ENCODE assay signal across 21 cellular contexts in genomic region chr4:52263612-52264011, GRCh38.
DNase-seq lines count a peak whose midpoint lies in the region; TF ChIP-seq lines count a peak whose summit lies in the region.
"Had no signal": no experiment of that assay in that cellular context is flagged by ENCODE, and none has a peak within 500 bp of the region (broad histone marks: within the 10 kb centered on the region; RNA-seq: fewer than 3 reads in every experiment).

No MANE protein-coding gene starts in this region.

- no peak overlapping the region for H2BK120ac ChIP-seq in neuronal stem cell (ENCODE audit: low read depth, low read length)

- no peak overlapping the region for H2BK15ac ChIP-seq in neuronal stem cell (ENCODE audit: low read length)

- intact Hi-C loops in vagina (cut with DNase I) = no loop called here

- no peak overlapping the region for H3K4me2 ChIP-seq in neuronal stem cell (ENCODE audit: insufficient read depth, low read length, poor library complexity, severe bottlenecking)

- peak; percentile 15 for DNase-seq in NCI-H345 (lab: John Stamatoyannopoulos, UW)
- DNase-seq in NCI-H345 treated with DMSO at 0.1 percent for 48 hours (lab: John Stamatoyannopoulos, UW; ENCODE audit: unreplicated experiment) = no peak
- peak; percentile 2 for DNase-seq in NCI-H2171 (lab: John Stamatoyannopoulos, UW)
- peak; percentile 28 for DNase-seq in epidermal melanocyte (ENCODE audit: insufficient read length, low spot score)
- DNase-seq in stromal cell of bone marrow (ENCODE audit: low read depth) = peak; percentile 14
- no peak for DNase-seq in stimulated activated CD8-positive, alpha-beta memory T cell treated with anti-CD3 and anti-CD28 coated beads, Interleukin-4, amount 100 ng/mL, for 48 hours
- no peak for DNase-seq in neuronal stem cell (ENCODE audit: low spot score)
- no peak for DNase-seq in vagina (ENCODE audit: extremely low spot score in 2 of 2)
- DNase-seq: 8988T; activated CD4-positive, alpha-beta T cell treated with anti-CD3 and anti-CD28 coated beads for 36 hours; activated CD8-positive, alpha-beta memory T cell treated with anti-CD3 and anti-CD28 coated beads, Interleukin-2, amount 50 U/mL, for 4 hours; activated gamma-delta T cell; CD4-positive, CD25-positive, alpha-beta regulatory T cell; immature natural killer cell; natural killer cell; NCI-H1930; NCI-H526 treated with DMSO at 0.1 percent for 48 hours; stimulated activated naive B cell treated with anti-CD40 and anti-IgM and Interleukin-4, amounts not matched to agents 10 μg/mL and 1 μg/mL and 100 μg/mL, for 72 hours; upper lobe of left lung had no signal

- H3K9ac ChIP-seq in neuronal stem cell (ENCODE audit: low read depth, low read length, poor library complexity) = no peak overlapping the region

- H3K36me3 ChIP-seq in neuronal stem cell (replicated peaks in 1 of 2; ENCODE audit: control insufficient read depth in 2 of 2, insufficient read depth in 2 of 2, low read length in 2 of 2) = no peaks in the 10 kb centered on the region
- H3K36me3 ChIP-seq in vagina = no peaks in the 10 kb centered on the region
- H3K36me3 ChIP-seq: prostate gland, upper lobe of left lung had no signal

- H3K4ac ChIP-seq in neuronal stem cell (ENCODE audit: low read length) = no peak overlapping the region

- H2AK5ac ChIP-seq in neuronal stem cell (ENCODE audit: low read depth, low read length) = no peak overlapping the region

- H3K27ac ChIP-seq in neuronal stem cell (replicated peaks; ENCODE audit: low read length) (no peak overlapping the region), vagina (no peak overlapping the region)
- H3K27ac ChIP-seq: prostate gland, SK-N-MC, upper lobe of left lung had no signal

- H3K27me3 ChIP-seq in neuronal stem cell (ENCODE audit: control insufficient read depth in 3 of 3, insufficient read depth in 3 of 3, low read depth in 1 of 3, low read length in 3 of 3) (no peaks in the 10 kb centered on the region), vagina (no peaks in the 10 kb centered on the region)
- H3K27me3 ChIP-seq: upper lobe of left lung had no signal

- no peak overlapping the region for H3K18ac ChIP-seq in neuronal stem cell (ENCODE audit: low read length)

- H3K4me3 ChIP-seq in neuronal stem cell (ENCODE audit: low read length in 2 of 2) = no peak overlapping the region
- no peak overlapping the region for H3K4me3 ChIP-seq in vagina
- H3K4me3 ChIP-seq: prostate gland, SK-N-MC, upper lobe of left lung had no signal

- H2AFZ ChIP-seq in neuronal stem cell (ENCODE audit: low read length) = no peak overlapping the region

- no peak overlapping the region for H4K8ac ChIP-seq in neuronal stem cell (ENCODE audit: low read depth, low read length)

- no peak for TF ChIP-seq POLR2A in vagina (IDR thresholded peaks at IDR 0.05)

- H3K9me3 ChIP-seq in neuronal stem cell (replicated peaks in 1 of 2; ENCODE audit: control insufficient read depth in 2 of 2, insufficient read depth in 1 of 2, low read depth in 1 of 2, low read length in 2 of 2) (no peaks in the 10 kb centered on the region), vagina (no peaks in the 10 kb centered on the region)
- H3K9me3 ChIP-seq: prostate gland, upper lobe of left lung had no signal

- H4K91ac ChIP-seq in neuronal stem cell (ENCODE audit: low read depth, low read length, poor library complexity) = no peak overlapping the region

- no peak for TF ChIP-seq CTCF in vagina (IDR thresholded peaks at IDR 0.05)

- H2BK5ac ChIP-seq in neuronal stem cell (ENCODE audit: low read length) = no peak overlapping the region

- H3K14ac ChIP-seq in neuronal stem cell (ENCODE audit: low read length) = no peak overlapping the region

- no peaks in the 10 kb centered on the region for H3K79me1 ChIP-seq in neuronal stem cell (ENCODE audit: low read depth, low read length)

- H3K23ac ChIP-seq in neuronal stem cell (ENCODE audit: low read depth, low read length, poor library complexity) = no peak overlapping the region

- H2BK12ac ChIP-seq in neuronal stem cell (ENCODE audit: low read length) = no peak overlapping the region

- H3K4me1 ChIP-seq in neuronal stem cell (ENCODE audit: control insufficient read depth in 2 of 2, insufficient read depth in 1 of 2, low read depth in 1 of 2, low read length in 2 of 2) (peaks cover 0 to 2% of the 10 kb centered on the region in 2 donors), vagina (no peaks in the 10 kb centered on the region)
- H3K4me1 ChIP-seq: prostate gland had no signal

Comparison
In these comparisons a context has a peak if more than half of its experiments do, and no peak if none do; other contexts are left out.
1. DNase-seq: peak in NCI-H345 (single experiment), NCI-H2171 (single experiment), epidermal melanocyte (single experiment) and stromal cell of bone marrow (single experiment); none in NCI-H345 treated with DMSO at 0.1 percent for 48 hours (single experiment), stimulated activated CD8-positive, alpha-beta memory T cell treated with anti-CD3 and anti-CD28 coated beads, Interleukin-4, amount 100 ng/mL, for 48 hours (single experiment), neuronal stem cell (single experiment) and vagina (0 of 2).